9 cellular contexts compared by ENCODE assay signal in the genomic region with DNA sequence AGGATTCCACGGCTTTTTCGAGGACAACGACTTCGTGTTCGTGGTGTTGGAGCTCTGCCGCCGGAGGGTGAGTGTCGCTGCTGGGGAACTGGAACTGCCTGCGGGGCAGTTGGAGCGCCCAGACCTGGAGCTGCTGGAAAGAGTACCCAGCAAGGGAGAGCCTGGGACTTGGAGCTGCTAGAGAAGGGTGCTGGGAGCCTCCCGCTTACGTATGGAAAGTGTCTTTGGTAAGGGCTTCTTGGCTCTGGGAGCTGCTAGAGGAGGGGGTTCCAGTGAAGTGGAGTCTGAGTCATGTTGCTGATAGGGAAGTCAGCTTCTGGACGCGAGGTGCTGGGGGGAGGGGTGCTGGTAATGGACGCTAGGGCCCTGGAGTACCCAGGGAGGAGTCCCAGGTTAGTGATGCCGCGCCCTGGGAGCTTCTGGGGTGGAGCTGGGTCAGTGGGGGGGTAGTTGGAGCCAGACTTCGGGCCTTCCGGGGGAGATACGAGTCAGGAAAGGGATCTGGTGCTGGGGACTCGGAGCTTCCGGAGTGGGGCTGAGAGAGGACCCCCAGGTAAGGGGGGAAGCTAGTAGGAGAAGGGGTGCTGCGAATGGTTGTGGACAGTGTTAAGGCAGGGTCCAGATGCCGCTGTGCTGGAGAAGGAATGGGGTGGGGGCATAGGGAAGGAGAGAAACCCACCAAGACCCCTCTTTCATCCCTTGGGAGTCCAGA. TPM values are rescaled to one million over a fixed set of nuclear protein-coding genes. Genes with fewer than 3 reads are reported as not detected.
DNase-seq lines count a peak whose midpoint lies in the region; ATAC-seq, FAIRE-seq and TF ChIP-seq lines count a peak whose summit lies in the region.
"Had no signal": no experiment of that assay in that cellular context is flagged by ENCODE, and none has a peak within 500 bp of the region (broad histone marks: within the 10 kb centered on the region; RNA-seq: fewer than 3 reads in every experiment).

No MANE protein-coding gene starts in this region.

- TF ChIP-seq CTCF in PC-3 (conservative IDR thresholded peaks at IDR 0.05; ENCODE audit: low read depth, low read length) (no peak), D721Med (IDR thresholded peaks at IDR 0.05; ENCODE audit: insufficient read depth, missing control alignments) (no peak)

- H3K36me3 ChIP-seq in HAP-1 (replicated peaks), result peaks cover 54% of the 10 kb centered on the region
- H3K36me3 ChIP-seq in PC-3 (ENCODE audit: low read depth, low read length), result peaks cover 23% of the 10 kb centered on the region; the same call in 1 of the 2 replicates

- TF ChIP-seq POLR2A in GM18505 (IDR thresholded peaks at IDR 0.05; ENCODE audit: borderline replicate concordance, extremely low read depth, insufficient read depth, insufficient read length), result no peak

- peaks cover 23% of the 10 kb centered on the region for H3K4me1 Mint-ChIP-seq in central memory CD8-positive, alpha-beta T cell

- no peaks in the 10 kb centered on the region for H3F3A ChIP-seq in PC-3 (ENCODE audit: low read length, unreplicated experiment)

- in situ Hi-C loops in HAP-1 (cut with MboI; ENCODE audit: low sequenced_read_pairs), result no loop called here

- H3K4me1 ChIP-seq in HAP-1 (peaks cover 21% of the 10 kb centered on the region), PC-3 (ENCODE audit: insufficient read depth, low read length) (peaks cover 23% of the 10 kb centered on the region), mononuclear cell (ENCODE audit: insufficient read depth, low read length) (peaks cover 37% of the 10 kb centered on the region)

- no peaks in the 10 kb centered on the region for H3K27me3 ChIP-seq in HAP-1 (ENCODE audit: low read depth)
- no peaks in the 10 kb centered on the region for H3K27me3 ChIP-seq in PC-3 (ENCODE audit: low read length)
- H3K27me3 ChIP-seq in mononuclear cell (ENCODE audit: insufficient read depth, low read length), result no peaks in the 10 kb centered on the region
- H3K27me3 ChIP-seq: thyroid gland had no signal

- no peaks in the 10 kb centered on the region for H3K9me3 Mint-ChIP-seq in central memory CD8-positive, alpha-beta T cell

- H3K9ac ChIP-seq in PC-3 (ENCODE audit: low read length), result peak overlapping the region; percentile 89

- intact Hi-C loops in PC-3 (cut with micrococcal nuclease), result loop anchor here (5.0 kb wide), 1 partner anchor 358 kb away; no protein-coding TSS in a partner anchor

- H3K27ac Mint-ChIP-seq in central memory CD8-positive, alpha-beta T cell (ENCODE audit: low read depth), result no peak overlapping the region

- BruUV-seq in PC-3 (replicated peaks; lab: Mats Ljungman, UMichigan), result no TSS peak

- H4K20me1 ChIP-seq in PC-3 (ENCODE audit: low read length), result peaks cover 11% of the 10 kb centered on the region; the same call in 1 of the 2 replicates

- DNase-seq in COR-L47 (lab: John Stamatoyannopoulos, UW) (peak; percentile 1), HAP-1 (ENCODE audit: low spot score in 2 of 2) (peak in 1 of 2 experiments; percentile 70), PC-3 (peak; percentile 37), D721Med (ENCODE audit: insufficient read length, low spot score) (no peak)
- no peak for DNase-seq in central memory CD8-positive, alpha-beta T cell (ENCODE audit: low spot score in 2 of 2)

- CTCF ChIA-PET in PC-3 (lab: Charles Lee), result no interaction called here

- no peaks in the 10 kb centered on the region for H3K9me2 ChIP-seq in PC-3 (replicated peaks; ENCODE audit: low read length)

- H3K79me2 ChIP-seq in PC-3 (ENCODE audit: low read length), result peaks cover 52% of the 10 kb centered on the region

- H3K27ac ChIP-seq in PC-3 (ENCODE audit: low read length), result peak overlapping the region; percentile 57
- H3K27ac ChIP-seq: thyroid gland had no signal

- H3K27me3 Mint-ChIP-seq in central memory CD8-positive, alpha-beta T cell, result peaks cover 11% of the 10 kb centered on the region

- POLR2A ChIA-PET in PC-3 (lab: Charles Lee; ENCODE audit: unreplicated experiment), result no interaction called here

- H3K4me3 ChIP-seq in HAP-1 (peak overlapping the region; percentile 95), PC-3 (ENCODE audit: low read length) (peak overlapping the region; percentile 100), mononuclear cell (ENCODE audit: low read length) (peak overlapping the region; percentile 68)

- H3K9me3 ChIP-seq in HAP-1 (no peaks in the 10 kb centered on the region), PC-3 (ENCODE audit: low read length) (no peaks in the 10 kb centered on the region), mononuclear cell (ENCODE audit: low read depth, low read length) (no peaks in the 10 kb centered on the region)
- H3K9me3 ChIP-seq: thyroid gland had no signal

- H3K4me3 Mint-ChIP-seq in central memory CD8-positive, alpha-beta T cell, result peak overlapping the region; percentile 85

- H3K4me2 ChIP-seq in PC-3 (ENCODE audit: low read length), result peak overlapping the region; percentile 91

- H2AFZ ChIP-seq in PC-3 (ENCODE audit: low read length), result peak overlapping the region; percentile 82

- H3K36me3 Mint-ChIP-seq in central memory CD8-positive, alpha-beta T cell (ENCODE audit: insufficient read depth), result peaks cover 10% of the 10 kb centered on the region

- no peak for FAIRE-seq in D721Med (lab: Jason Lieb, UNC)

- ATAC-seq in PC-3 (peak; percentile 36), GM18520 (IDR thresholded peaks at IDR 0.05; ENCODE audit: unreplicated experiment) (no peak), GM18505 (IDR thresholded peaks at IDR 0.05; ENCODE audit: unreplicated experiment) (no peak)
- no peak for ATAC-seq in central memory CD8-positive, alpha-beta T cell (replicated peaks; ENCODE audit: extremely low read depth, poor library complexity, severe bottlenecking)

RNA-seq across cellular contexts. Expression of a gene that starts 0.7 kb away (rescaled TPM):
- total RNA-seq in PC-3 (2014; rRNA removed) (58.6 and 67.8 TPM in 2 replicates), mononuclear cell (0.84 TPM)

RNA-seq across cellular contexts. Expression of a gene that starts 33.6 kb away (rescaled TPM):
- total RNA-seq in PC-3 (2014; rRNA removed) (not detected in 2 replicates), mononuclear cell (not detected)
- total RNA-seq: thyroid gland had no signal

RNA-seq across cellular contexts. Expression of a gene that starts 38.2 kb away (rescaled TPM):
- 19.7 and 29.1 TPM in 2 replicates for total RNA-seq in PC-3 (2014; rRNA removed)
- 45.1 TPM for total RNA-seq in mononuclear cell

RNA-seq across cellular contexts. Expression of a gene that starts 38.3 kb away (rescaled TPM):
- total RNA-seq in PC-3 (2014; rRNA removed) (4.9 and 7.0 TPM in 2 replicates), mononuclear cell (10.2 TPM)

Comparison
In these comparisons a context has a peak if more than half of its experiments do, and no peak if none do; other contexts are left out.
1. DNase-seq: peak in COR-L47 (single experiment) and PC-3 (single experiment); none in central memory CD8-positive, alpha-beta T cell (0 of 2) and D721Med (single experiment).
2. RNA of a gene that starts 0.7 kb away (total RNA-seq): 58.6 to 67.8 TPM in PC-3; 0.84 TPM in mononuclear cell (single experiment); every median in the first group is over 10 times any median in the second.
3. Peak in every context shown above with its lines, with median percentiles within 50 percentile points of each other: H3K4me3 ChIP-seq.